In genomic region chr12:21773799-21774198, GRCh38 we compare ENCODE assay signal across 12 cellular contexts. TPM values are rescaled to one million over a fixed set of nuclear protein-coding genes. Genes with fewer than 3 reads are reported as not detected.
DNase-seq lines count a peak whose midpoint lies in the region; ATAC-seq and TF ChIP-seq lines count a peak whose summit lies in the region.
"Had no signal": no experiment of that assay in that cellular context is flagged by ENCODE, and none has a peak within 500 bp of the region (broad histone marks: within the 10 kb centered on the region; RNA-seq: fewer than 3 reads in every experiment).

No MANE protein-coding gene starts in this region.

- intact Hi-C loops in CD4-positive, alpha-beta T cell (cut with DNase I, micrococcal nuclease): no loop called here

- H3K27ac Mint-ChIP-seq in CD4-positive, alpha-beta T cell: no peak overlapping the region
- no peak overlapping the region for H3K27ac Mint-ChIP-seq in progenitor cell of endocrine pancreas
- H3K27ac Mint-ChIP-seq: activated CD4-positive, alpha-beta T cell treated with anti-CD3 and anti-CD28 coated beads, Interleukin-2, amount 10 ng/mL, durations not matched to agents 24 days and 14 days had no signal

- no peak for ATAC-seq in CD4-positive, alpha-beta T cell (ENCODE audit: poor library complexity)
- ATAC-seq: Panc1 had no signal

- H3K36me3 Mint-ChIP-seq in CD4-positive, alpha-beta T cell (ENCODE audit: low read depth): no peaks in the 10 kb centered on the region
- no peaks in the 10 kb centered on the region for H3K36me3 Mint-ChIP-seq in progenitor cell of endocrine pancreas (ENCODE audit: insufficient read depth)

- CTCF ChIA-PET in CD4-positive, alpha-beta T cell (lab: Charles Lee): no interaction called here

- TF ChIP-seq CTCF in CD4-positive, alpha-beta T cell (IDR thresholded peaks at IDR 0.05): no peak
- TF ChIP-seq CTCF in foreskin fibroblast (IDR thresholded peaks at IDR 0.05; ENCODE audit: low read depth, low read length) (no peak), progenitor cell of endocrine pancreas (IDR thresholded peaks at IDR 0.05; ENCODE audit: unreplicated experiment) (no peak)

- no peak for DNase-seq in CD4-positive, alpha-beta T cell
- peak; percentile 41 for DNase-seq in OCI-M1 (lab: John Stamatoyannopoulos, UW)
- DNase-seq in foreskin fibroblast: peak in 1 of 2 donors; percentile 22
- DNase-seq in progenitor cell of endocrine pancreas (ENCODE audit: low spot score, unreplicated experiment): no peak
- no peak for DNase-seq in NCI-H1105 treated with DMSO at 0.1 percent for 48 hours (lab: John Stamatoyannopoulos, UW)
- DNase-seq in NCI-H345 (lab: John Stamatoyannopoulos, UW): no peak
- DNase-seq in DMS 273 (lab: John Stamatoyannopoulos, UW; ENCODE audit: unreplicated experiment): no peak
- DNase-seq in AML-193 (lab: John Stamatoyannopoulos, UW): no peak
- DNase-seq: activated CD4-positive, alpha-beta T cell treated with anti-CD3 and anti-CD28 coated beads, Interleukin-2, amount 10 ng/mL, durations not matched to agents 24 days and 14 days; Calu3; stimulated activated CD4-positive, alpha-beta T cell treated with anti-CD3 and anti-CD28 coated beads, Interleukin-4, amount 100 ng/mL, for 24 hours had no signal

- peaks cover 10% of the 10 kb centered on the region for H3K4me1 Mint-ChIP-seq in CD4-positive, alpha-beta T cell (ENCODE audit: low read depth)
- peaks cover 9% of the 10 kb centered on the region for H3K4me1 Mint-ChIP-seq in progenitor cell of endocrine pancreas (ENCODE audit: low read depth)

- H3K9me3 Mint-ChIP-seq in CD4-positive, alpha-beta T cell: no peaks in the 10 kb centered on the region
- no peaks in the 10 kb centered on the region for H3K9me3 Mint-ChIP-seq in progenitor cell of endocrine pancreas (ENCODE audit: low read depth)
- H3K9me3 Mint-ChIP-seq: activated CD4-positive, alpha-beta T cell treated with anti-CD3 and anti-CD28 coated beads, Interleukin-2, amount 10 ng/mL, durations not matched to agents 24 days and 14 days had no signal

- H3K4me3 ChIP-seq in foreskin fibroblast (ENCODE audit: low read depth in 1 of 2, low read length in 2 of 2): peak overlapping the region; percentile 51 to 60

- H3K27me3 Mint-ChIP-seq in CD4-positive, alpha-beta T cell: peaks cover 63% of the 10 kb centered on the region
- H3K27me3 Mint-ChIP-seq in progenitor cell of endocrine pancreas: peaks cover 47% of the 10 kb centered on the region

- peaks cover 36% of the 10 kb centered on the region for H3K27me3 ChIP-seq in CD4-positive, alpha-beta T cell (ENCODE audit: control insufficient read depth, insufficient read depth, low read length)

- no peaks in the 10 kb centered on the region for H3K9me3 ChIP-seq in CD4-positive, alpha-beta T cell (ENCODE audit: control insufficient read depth, low read length)

- H3K4me3 Mint-ChIP-seq in CD4-positive, alpha-beta T cell: peak overlapping the region; percentile 43
- H3K4me3 Mint-ChIP-seq in progenitor cell of endocrine pancreas (ENCODE audit: low read depth): peak overlapping the region; percentile 38
- H3K4me3 Mint-ChIP-seq: activated CD4-positive, alpha-beta T cell treated with anti-CD3 and anti-CD28 coated beads, Interleukin-2, amount 10 ng/mL, durations not matched to agents 24 days and 14 days had no signal

- POLR2A ChIA-PET in CD4-positive, alpha-beta T cell (lab: Charles Lee): no interaction called here

- H3K27ac ChIP-seq in CD4-positive, alpha-beta T cell (ENCODE audit: low read depth, low read length): no peak overlapping the region

RNA-seq across cellular contexts. Expression of gene KCNJ8, which starts 0.7 kb away (rescaled TPM):
- not detected for total RNA-seq in CD4-positive, alpha-beta T cell
- total RNA-seq in progenitor cell of endocrine pancreas: 1.1 and 2.2 TPM in 2 replicates
- total RNA-seq: activated CD4-positive, alpha-beta T cell treated with anti-CD3 and anti-CD28 coated beads, Interleukin-2, amount 10 ng/mL, durations not matched to agents 24 days and 14 days; Calu3 had no signal
